In the genomic region with DNA sequence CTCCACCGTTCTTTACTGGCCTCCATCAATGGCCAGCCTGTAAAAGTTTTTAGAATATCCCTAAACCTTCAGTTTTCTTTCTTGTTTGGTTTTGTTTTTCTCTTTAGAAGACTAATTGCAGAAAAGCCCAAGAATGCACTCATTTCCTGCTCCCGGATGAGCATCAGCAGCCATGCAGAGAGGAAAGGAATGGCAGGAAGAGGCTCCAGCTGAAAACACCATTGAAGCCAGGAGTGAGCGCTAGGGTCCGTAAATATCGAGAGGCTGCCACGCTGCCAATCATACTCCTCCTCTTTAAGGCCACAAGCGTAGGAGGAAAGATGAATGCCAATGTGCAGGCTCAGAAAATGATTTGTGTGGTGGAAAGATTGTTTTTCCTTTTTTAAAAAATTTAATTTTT, we compare ENCODE assay signal across 1 cellular context.
TF ChIP-seq lines count a peak whose summit lies in the region.

No MANE protein-coding gene starts in this region.

TF ChIP-seq in SK-N-SH treated with all-trans-retinoic acid at 6 μM for 48 hours, 23 proteins besides CTCF, POLR2A, EP300 and RAD21 (continued from another document):
- TF ChIP-seq, protein P1, sequence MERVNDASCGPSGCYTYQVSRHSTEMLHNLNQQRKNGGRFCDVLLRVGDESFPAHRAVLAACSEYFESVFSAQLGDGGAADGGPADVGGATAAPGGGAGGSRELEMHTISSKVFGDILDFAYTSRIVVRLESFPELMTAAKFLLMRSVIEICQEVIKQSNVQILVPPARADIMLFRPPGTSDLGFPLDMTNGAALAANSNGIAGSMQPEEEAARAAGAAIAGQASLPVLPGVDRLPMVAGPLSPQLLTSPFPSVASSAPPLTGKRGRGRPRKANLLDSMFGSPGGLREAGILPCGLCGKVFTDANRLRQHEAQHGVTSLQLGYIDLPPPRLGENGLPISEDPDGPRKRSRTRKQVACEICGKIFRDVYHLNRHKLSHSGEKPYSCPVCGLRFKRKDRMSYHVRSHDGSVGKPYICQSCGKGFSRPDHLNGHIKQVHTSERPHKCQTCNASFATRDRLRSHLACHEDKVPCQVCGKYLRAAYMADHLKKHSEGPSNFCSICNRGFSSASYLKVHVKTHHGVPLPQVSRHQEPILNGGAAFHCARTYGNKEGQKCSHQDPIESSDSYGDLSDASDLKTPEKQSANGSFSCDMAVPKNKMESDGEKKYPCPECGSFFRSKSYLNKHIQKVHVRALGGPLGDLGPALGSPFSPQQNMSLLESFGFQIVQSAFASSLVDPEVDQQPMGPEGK (CRISPR knock-in tag; IDR thresholded peaks at IDR 0.05; ENCODE audit: borderline replicate concordance): no peak
